ENCODE assay signal across 1 cellular context in genomic region chr1:75677443-75677842, GRCh38.
TF ChIP-seq lines count a peak whose summit lies in the region.

No MANE protein-coding gene starts in this region.

TF ChIP-seq in GM23338, 12 proteins besides CTCF, POLR2A, EP300 and RAD21 (continued from another document):
- TF ChIP-seq ZNF462 (CRISPR knock-in tag; IDR thresholded peaks at IDR 0.05), result no peak
- TF ChIP-seq EZH2 (IDR thresholded peaks at IDR 0.05; ENCODE audit: low read depth, unreplicated experiment), result no peak
- no peak for TF ChIP-seq POLR2AphosphoS5 (IDR thresholded peaks at IDR 0.05; ENCODE audit: low read depth)
- TF ChIP-seq ETS1 (IDR thresholded peaks at IDR 0.05), result no peak
- TF ChIP-seq REST (IDR thresholded peaks at IDR 0.05; ENCODE audit: unreplicated experiment), result no peak
- no peak for TF ChIP-seq JUNB (IDR thresholded peaks at IDR 0.05; ENCODE audit: unreplicated experiment)
- TF ChIP-seq ZNF114 (CRISPR knock-in tag; IDR thresholded peaks at IDR 0.05), result no peak
- no peak for TF ChIP-seq CREB1 (CRISPR knock-in tag; IDR thresholded peaks at IDR 0.05; ENCODE audit: low read depth)
- TF ChIP-seq ZNF331 (CRISPR knock-in tag; IDR thresholded peaks at IDR 0.05; ENCODE audit: low read depth), result no peak
